8 cellular contexts compared by ENCODE assay signal in genomic region chr11:121291896-121292502, GRCh38. TPM values are rescaled to one million over a fixed set of nuclear protein-coding genes. Genes with fewer than 3 reads are reported as not detected.
A peak's percentile ranks its signal among the peaks of the same experiment; 100 is the strongest.
DNase-seq lines count a peak whose midpoint lies in the region; ATAC-seq, FAIRE-seq and TF ChIP-seq lines count a peak whose summit lies in the region.

No MANE protein-coding gene starts in this region.

- FAIRE-seq in bronchial epithelial cell (lab: Jason Lieb, UNC) = no peak
- FAIRE-seq in HepG2 (lab: Jason Lieb, UNC) = no peak

- TSS peak; percentile 98 for BruUV-seq in HepG2 (replicated peaks; lab: Mats Ljungman, UMichigan)

- peak overlapping the region; percentile 70 for H3K9ac ChIP-seq in HepG2 (ENCODE audit: insufficient read depth, low read depth, low read length)

- H3K27me3 ChIP-seq in bronchial epithelial cell (ENCODE audit: control insufficient read depth, insufficient read depth, low read length) (no peaks in the 10 kb centered on the region), HepG2 (ENCODE audit: control insufficient read depth in 1 of 2, insufficient read depth in 2 of 2, low read length in 2 of 2) (peaks cover 2 to 10% of the 10 kb centered on the region in 2 experiments; a peak in 2 of 5 replicates), thymus (ENCODE audit: control insufficient read depth, insufficient read depth) (no peaks in the 10 kb centered on the region)

- TF ChIP-seq CTCF in AG04449 (IDR thresholded peaks at IDR 0.05; ENCODE audit: insufficient read depth, low read length, missing control alignments) (no peak), bronchial epithelial cell (IDR thresholded peaks at IDR 0.05; ENCODE audit: insufficient read depth, low read length, severe bottlenecking) (no peak), HepG2 (CRISPR knock-in tag; IDR thresholded peaks at IDR 0.05) (no peak)

- H3K4me2 ChIP-seq in HepG2 (ENCODE audit: low read depth, low read length) = peak overlapping the region; percentile 100

- TF ChIP-seq EP300 in HepG2 (IDR thresholded peaks at IDR 0.05; ENCODE audit: low read depth in 2 of 2, low read length in 2 of 2) (no peak), HepG2 (CRISPR knock-in tag; IDR thresholded peaks at IDR 0.05; ENCODE audit: borderline replicate concordance) (no peak)

- under 1% methylated on average over 19 of the region's 19 CpGs for WGBS in HepG2 (ENCODE audit: low lambda C conversion rate)
- under 1% methylated on average over 19 of the region's 19 CpGs for WGBS in thymus

- no peak for TF ChIP-seq POLR2A in HepG2 (IDR thresholded peaks at IDR 0.05; ENCODE audit: insufficient read depth in 1 of 2, low read depth in 2 of 2, low read length in 2 of 2)

- H3K9me3 ChIP-seq in HepG2 (ENCODE audit: low read length) = no peaks in the 10 kb centered on the region
- no peaks in the 10 kb centered on the region for H3K9me3 ChIP-seq in thymus (ENCODE audit: control insufficient read depth)

- peaks cover 43% of the 10 kb centered on the region for H3K79me2 ChIP-seq in HepG2 (ENCODE audit: insufficient read depth, low read length)

- DNase-seq in AG04449 (ENCODE audit: low read depth, low spot score) (no peak), NCI-H774 (lab: John Stamatoyannopoulos, UW) (peak; percentile 35), bronchial epithelial cell (ENCODE audit: low read depth) (peak; percentile 31), HepG2 (ENCODE audit: low spot score) (no peak), occipital lobe (lab: John Stamatoyannopoulos, UW) (no peak)

- no peaks in the 10 kb centered on the region for H3K36me3 ChIP-seq in bronchial epithelial cell (ENCODE audit: control insufficient read depth, insufficient read depth, low read length)
- peaks cover 0 to 2% of the 10 kb centered on the region in 2 experiments; a peak in 1 of 5 replicates for H3K36me3 ChIP-seq in HepG2 (replicated peaks in 1 of 2; ENCODE audit: control insufficient read depth in 1 of 2, insufficient read depth in 2 of 2, low read length in 2 of 2)
- no peaks in the 10 kb centered on the region for H3K36me3 ChIP-seq in thymus (ENCODE audit: control insufficient read depth, insufficient read depth)

- H2AFZ ChIP-seq in HepG2 (ENCODE audit: low read length) = peak overlapping the region; percentile 98

- H3K27ac ChIP-seq in HepG2 (ENCODE audit: extremely low read length, insufficient read depth, low read length) = peak overlapping the region; percentile 66
- H3K27ac ChIP-seq in thymus (ENCODE audit: low read depth) = peak overlapping the region; percentile 85

- CTCF ChIA-PET in AG04449 (lab: Yijun Ruan, JAX) (interaction anchor here (0.7 to 1.8 kb wide), 8 partner anchors 10 to 1288 kb away, joined by 3 to 4 read pairs (median 3); no protein-coding TSS in a partner anchor), HepG2 (lab: Yijun Ruan, JAX; ENCODE audit: low intra/inter-chr PET ratio, low total read pairs) (no interaction called here)

- no peak for TF ChIP-seq RAD21 in HepG2 (CRISPR knock-in tag; IDR thresholded peaks at IDR 0.05)

- H3K4me1 ChIP-seq in HepG2 (ENCODE audit: insufficient read depth, low read length) (peaks cover 41% of the 10 kb centered on the region), thymus (ENCODE audit: control insufficient read depth, insufficient read depth, low read length) (peaks cover 3% of the 10 kb centered on the region)

- ATAC-seq in GM18517 (IDR thresholded peaks at IDR 0.05; ENCODE audit: unreplicated experiment) (peak; percentile 4), HG03039 (IDR thresholded peaks at IDR 0.05; ENCODE audit: unreplicated experiment) (peak; percentile 26), HepG2 (peak; percentile 3; the same call in 2 of the 3 replicates)

- H4K20me1 ChIP-seq in HepG2 (ENCODE audit: insufficient read depth, low read length) = peaks cover 28% of the 10 kb centered on the region

- POLR2A ChIA-PET in AG04449 (lab: Yijun Ruan, JAX) (interaction anchor here (0.9 kb wide), 1 partner anchor 11 kb away, joined by 3 read pairs; no protein-coding TSS in a partner anchor), HepG2 (lab: Yijun Ruan, JAX) (interaction anchor here (0.9 to 1.2 kb wide), 3 partner anchors 159 to 270 kb away, joined by 3 to 4 read pairs (median 3); no protein-coding TSS in a partner anchor)

- in situ Hi-C loops in HepG2 (cut with HindIII; ENCODE audit: extremely low pct_ligation_motif_present, low pct_unique_long_range_greater_than_20kb) = no loop called here

- intact Hi-C loops in HepG2 (cut with micrococcal nuclease; ENCODE audit: unreplicated experiment) = no loop called here

- H3K4me3 ChIP-seq in AG04449 (ENCODE audit: low read depth, low read length) = peak overlapping the region; percentile 93
- H3K4me3 ChIP-seq in bronchial epithelial cell (ENCODE audit: low read depth, low read length) = peak overlapping the region; percentile 72
- peak overlapping the region; percentile 83 to 93 (median 90) for H3K4me3 ChIP-seq in HepG2 (replicated peaks in 1 of 3; ENCODE audit: insufficient read depth in 1 of 3, low read depth in 2 of 3, low read length in 3 of 3)
- peak overlapping the region; percentile 75 for H3K4me3 ChIP-seq in thymus (ENCODE audit: low read length)

TF ChIP-seq in HepG2, 621 proteins besides CTCF, POLR2A, EP300 and RAD21 (continues in another document):
- no peak for TF ChIP-seq BORCS8-MEF2B (CRISPR knock-in tag; IDR thresholded peaks at IDR 0.05)
- TF ChIP-seq ZNF317 (CRISPR knock-in tag; IDR thresholded peaks at IDR 0.05) = no peak
- no peak for TF ChIP-seq PLSCR1 (CRISPR knock-in tag; IDR thresholded peaks at IDR 0.05; ENCODE audit: borderline replicate concordance)
- TF ChIP-seq ZBTB25 (CRISPR knock-in tag; IDR thresholded peaks at IDR 0.05) = peak; percentile 37; the same call in 1 of the 2 replicates
- TF ChIP-seq ZNF136 (CRISPR knock-in tag; IDR thresholded peaks at IDR 0.05; ENCODE audit: low read depth) = 0 out of 2 replicates have a peak, but pooled peaks have one; percentile 14
- TF ChIP-seq FOXP4 (CRISPR knock-in tag; IDR thresholded peaks at IDR 0.05) = no peak
- TF ChIP-seq MIER3 (CRISPR knock-in tag; IDR thresholded peaks at IDR 0.05; ENCODE audit: borderline replicate concordance) = no peak

RNA-seq across cellular contexts. Expression of gene SC5D, which starts 0.6 kb away (rescaled TPM):
- total RNA-seq in bronchial epithelial cell (55.3 and 73.6 TPM in 2 replicates), HepG2 (2016; rRNA removed; fragmentation: Illumina TruSeq; extraction: Trizol) (48.6 and 84.4 TPM in 2 replicates), occipital lobe (159 TPM)
- 9.4 and 11.7 TPM in 2 replicates for total RNA-seq in HepG2 (2016; cell fraction: cytosol; rRNA removed; fragmentation: Illumina TruSeq; extraction: Trizol; ENCODE audit: low read depth)
- total RNA-seq in HepG2 (2016; cell fraction: insoluble cytoplasmic fraction; rRNA removed; fragmentation: Illumina TruSeq; extraction: Trizol) = 49.0 and 80.4 TPM in 2 replicates
- total RNA-seq in HepG2 (2016; cell fraction: membrane; rRNA removed; fragmentation: Illumina TruSeq; extraction: Trizol) = 18.2 and 23.9 TPM in 2 replicates
- 88.0 and 105 TPM in 2 replicates for total RNA-seq in HepG2 (2016; cell fraction: nucleus; rRNA removed; fragmentation: Illumina TruSeq; extraction: Trizol)
- polyA plus RNA-seq in HepG2 (2011; rRNA removed) (155 and 186 TPM in 2 replicates), thymus (29.4 TPM)
- 29.9 and 67.8 TPM in 2 replicates for polyA plus RNA-seq in HepG2 (2011; cell fraction: cytosol; rRNA removed)
- 12.9 and 36.4 TPM in 2 replicates for polyA plus RNA-seq in HepG2 (2011; cell fraction: nucleus; rRNA removed)
- 147 and 186 TPM in 2 replicates for polyA plus RNA-seq in HepG2 (2012)
- polyA plus RNA-seq in HepG2 (2016; cell fraction: cytosol; fragmentation: Illumina TruSeq; extraction: Trizol; ENCODE audit: low read depth) = 8.7 and 9.0 TPM in 2 replicates
- 58.1 and 58.6 TPM in 2 replicates for polyA plus RNA-seq in HepG2 (2016; cell fraction: insoluble cytoplasmic fraction; fragmentation: Illumina TruSeq; extraction: Trizol; ENCODE audit: low read depth)
- 16.3 and 18.5 TPM in 2 replicates for polyA plus RNA-seq in HepG2 (2016; cell fraction: membrane; fragmentation: Illumina TruSeq; extraction: Trizol; ENCODE audit: low read depth)
- 135 and 141 TPM in 2 replicates for polyA plus RNA-seq in HepG2 (2016; cell fraction: nucleus; fragmentation: Illumina TruSeq; extraction: Trizol; ENCODE audit: insufficient read depth, low read depth)
- polyA minus RNA-seq in HepG2 (2011; rRNA and poly(A)+ RNA removed; ENCODE audit: low replicate concordance) = 28.6 and 108 TPM in 2 replicates
- polyA minus RNA-seq in HepG2 (2011; cell fraction: cytosol; rRNA and poly(A)+ RNA removed) = 100 and 145 TPM in 2 replicates
- 50.2 and 78.9 TPM in 2 replicates for polyA minus RNA-seq in HepG2 (2011; cell fraction: nucleus; rRNA and poly(A)+ RNA removed)

Comparison
In these comparisons a context has a peak if more than half of its experiments do, and no peak if none do; other contexts are left out.
1. DNase-seq: peak in NCI-H774 (single experiment) and bronchial epithelial cell (single experiment); none in AG04449 (single experiment), HepG2 (single experiment) and occipital lobe (single experiment).
2. Peak in every context shown above with its lines, with median percentiles within 50 percentile points of each other: H3K4me3 ChIP-seq and ATAC-seq.